Comparison of ENCODE assay signal across 2 cellular contexts in the genomic region with DNA sequence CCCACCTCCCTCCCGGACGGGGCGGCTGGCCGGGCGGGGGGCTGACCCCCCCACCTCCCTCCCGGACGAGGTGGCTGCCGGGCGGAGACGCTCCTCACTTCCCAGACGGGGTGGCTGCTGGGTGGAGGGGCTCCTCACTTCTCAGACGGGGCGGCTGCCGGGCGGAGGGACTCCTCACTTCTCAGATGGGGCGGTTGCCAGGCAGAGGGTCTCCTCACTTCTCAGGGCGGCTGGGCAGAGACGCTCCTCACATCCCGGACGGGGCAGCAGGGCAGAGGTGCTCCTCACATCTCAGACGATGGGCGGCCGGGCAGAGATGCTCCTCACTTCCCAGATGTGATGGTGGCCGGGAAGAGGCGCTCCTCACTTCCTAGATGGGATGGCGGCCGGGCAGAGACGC. TPM values are rescaled to one million over a fixed set of nuclear protein-coding genes. Genes with fewer than 3 reads are reported as not detected.
A peak's percentile ranks its signal among the peaks of the same experiment; 100 is the strongest.
DNase-seq lines count a peak whose midpoint lies in the region; ATAC-seq lines count a peak whose summit lies in the region.
"Not testable (repeated sequence)": the region's sequence is repeated elsewhere in the genome, so short reads cannot be mapped to it uniquely, and the experiment has no call there.

No MANE protein-coding gene starts in this region.

- not testable (repeated sequence) for H3K9me3 ChIP-seq in right cardiac atrium (ENCODE audit: control insufficient read depth, low read length)

- not testable (repeated sequence) for H3K4me1 ChIP-seq in right cardiac atrium (ENCODE audit: control insufficient read depth, insufficient read depth, low read length)

- not testable (repeated sequence) for H3K27me3 ChIP-seq in right cardiac atrium (ENCODE audit: control insufficient read depth, insufficient read depth)

- H3K4me3 ChIP-seq in right cardiac atrium (ENCODE audit: low read length): not testable (repeated sequence)

- ATAC-seq in right cardiac atrium: not testable (repeated sequence)

- DNase-seq in right cardiac atrium: peak in 2 of 3 donors; percentile 39 to 49
- DNase-seq in posterior vena cava (ENCODE audit: low spot score): peak; percentile 72

- not testable (repeated sequence) for H3K27ac ChIP-seq in right cardiac atrium (ENCODE audit: low read length)

- intact Hi-C loops in right cardiac atrium (cut with DNase I); posterior vena cava (cut with DNase I): not testable (repeated sequence)

- 97% methylated on average over 18 of the region's 28 CpGs for WGBS in right cardiac atrium

RNA-seq across cellular contexts. Expression of a gene that starts 7.8 kb away (rescaled TPM):
- total RNA-seq in right cardiac atrium (1 to 10 TPM; 7.3 to 9.0 (median 8.2) TPM), posterior vena cava (1 to 10 TPM; 6.4 to 6.6 TPM)
- 4.9 TPM for polyA plus RNA-seq in right cardiac atrium
